Comparison of ENCODE assay signal across 8 cellular contexts in the genomic region with DNA sequence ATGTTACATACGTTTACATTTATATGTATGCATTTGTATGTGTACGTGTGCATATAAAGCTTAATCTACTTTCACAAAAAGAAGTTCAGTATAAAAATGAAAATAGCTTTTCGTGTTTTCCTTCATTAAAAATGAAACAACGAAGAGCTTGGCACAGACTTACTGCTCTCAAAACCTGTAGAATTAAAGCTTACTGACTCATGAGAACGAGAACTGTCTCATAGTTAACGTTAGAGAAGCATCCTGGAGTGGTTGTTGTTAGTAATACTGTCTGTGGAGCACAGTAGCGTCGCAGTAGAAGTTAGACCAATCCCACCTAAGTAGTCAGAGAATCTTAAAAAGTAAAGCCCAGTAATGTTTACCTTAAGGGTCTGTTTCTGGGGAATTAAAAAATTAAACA. TPM values are rescaled to one million over a fixed set of nuclear protein-coding genes. Genes with fewer than 3 reads are reported as not detected.
DNase-seq lines count a peak whose midpoint lies in the region; ATAC-seq and TF ChIP-seq lines count a peak whose summit lies in the region.

No MANE protein-coding gene starts in this region.

- POLR2A ChIA-PET in activated B cell treated with CpG ODN at 0.5 μM for 24 hours (lab: Charles Lee) = interaction anchor here (1.3 to 7.6 kb wide), 3 partner anchors 28 to 69 kb away, joined by 3 to 159 read pairs (median 4); a partner anchor contains a TSS

- WGBS in right cardiac atrium = 5% methylated on average over 8 of the region's 8 CpGs
- 1 to 4% (median 2%) methylated on average over 8 of the region's 8 CpGs for WGBS in spleen, 5 donors

- H3K4me3 Mint-ChIP-seq in activated B cell treated with CpG ODN at 0.5 μM for 24 hours = peak overlapping the region; percentile 95

- H3K4me1 Mint-ChIP-seq in activated B cell treated with CpG ODN at 0.5 μM for 24 hours = peaks cover 75% of the 10 kb centered on the region

- peak overlapping the region; percentile 76 for H3K4me3 ChIP-seq in right cardiac atrium (ENCODE audit: low read length)
- H3K4me3 ChIP-seq in spleen = peak overlapping the region; percentile 42 to 87 (median 64)

- H3K27me3 Mint-ChIP-seq in activated B cell treated with CpG ODN at 0.5 μM for 24 hours = no peaks in the 10 kb centered on the region

- CTCF ChIA-PET in activated B cell treated with CpG ODN at 0.5 μM for 24 hours (lab: Charles Lee) = no interaction called here

- intact Hi-C loops in activated B cell treated with CpG ODN at 0.5 μM for 24 hours (cut with micrococcal nuclease) (loop anchor here (5.0 kb wide), 1 partner anchor 221 kb away; no protein-coding TSS in a partner anchor), right cardiac atrium (cut with DNase I) (loop anchor here in 1 of 4 donors (10.0 kb wide), 1 partner anchor 52 kb away; no protein-coding TSS in a partner anchor), spleen (cut with DNase I; ENCODE audit: low total_unique reads) (loop anchor here (5.0 kb wide), 1 partner anchor 44 kb away; a partner anchor contains a TSS)

- DNase-seq in activated B cell treated with CpG ODN at 0.5 μM for 24 hours = no peak
- DNase-seq in right cardiac atrium = no peak
- DNase-seq in spleen = no peak
- no peak for DNase-seq in effector CD8-positive, alpha-beta T cell (lab: John Stamatoyannopoulos, UW)
- no peak for DNase-seq in NCI-H2107 treated with DMSO at 0.1 percent for 48 hours (lab: John Stamatoyannopoulos, UW; ENCODE audit: unreplicated experiment)

- H3K9me3 ChIP-seq in right cardiac atrium (ENCODE audit: control insufficient read depth, low read length) = no peaks in the 10 kb centered on the region
- no peaks in the 10 kb centered on the region for H3K9me3 ChIP-seq in spleen

- H3K27me3 ChIP-seq in right cardiac atrium (ENCODE audit: control insufficient read depth, insufficient read depth) (no peaks in the 10 kb centered on the region), spleen (replicated peaks in 1 of 7) (no peaks in the 10 kb centered on the region)

- peaks cover 0 to 4% (median 1%) of the 10 kb centered on the region in 6 donors for H3K36me3 ChIP-seq in spleen

- H3K27ac Mint-ChIP-seq in activated B cell treated with CpG ODN at 0.5 μM for 24 hours = peak overlapping the region; percentile 97

- H3K4me1 ChIP-seq in right cardiac atrium (ENCODE audit: control insufficient read depth, insufficient read depth, low read length) (peaks cover 2% of the 10 kb centered on the region), spleen (peaks cover 28 to 85% (median 70%) of the 10 kb centered on the region in 6 donors)

- no peak for TF ChIP-seq POLR2A in spleen (IDR thresholded peaks at IDR 0.05)

- ATAC-seq in GM18519 (IDR thresholded peaks at IDR 0.05; ENCODE audit: low FRiP score, unreplicated experiment) (peak; percentile 11), activated B cell treated with CpG ODN at 0.5 μM for 24 hours (ENCODE audit: low read depth) (no peak), right cardiac atrium (no peak), GM21529 (IDR thresholded peaks at IDR 0.05; ENCODE audit: unreplicated experiment) (no peak)

- H3K27ac ChIP-seq in 22Rv1 (peak overlapping the region; percentile 93), right cardiac atrium (ENCODE audit: low read length) (no peak overlapping the region), spleen (peak overlapping the region; percentile 97 to 100 (median 98))

- H3K9me3 Mint-ChIP-seq in activated B cell treated with CpG ODN at 0.5 μM for 24 hours = no peaks in the 10 kb centered on the region

- TF ChIP-seq CTCF in 22Rv1 (IDR thresholded peaks at IDR 0.05) (no peak), activated B cell treated with CpG ODN at 0.5 μM for 24 hours (IDR thresholded peaks at IDR 0.05) (no peak), spleen (IDR thresholded peaks at IDR 0.05 in 8 of 11, conservative IDR thresholded peaks at IDR 0.05 in 3 of 11) (no peak)

- H3K36me3 Mint-ChIP-seq in activated B cell treated with CpG ODN at 0.5 μM for 24 hours (ENCODE audit: low read depth) = peaks cover 36% of the 10 kb centered on the region

RNA-seq across cellular contexts. Expression of a gene that starts 1.3 kb away (rescaled TPM):
- total RNA-seq in activated B cell treated with CpG ODN at 0.5 μM for 24 hours = 74.7 and 76.4 TPM in 2 replicates
- 10 to 100 TPM; 60.5 to 90.4 (median 75.3) TPM for total RNA-seq in right cardiac atrium
- 68.2 TPM for polyA plus RNA-seq in right cardiac atrium
- 100 to 1,000 TPM in 2 of 7 donors, 10 to 100 TPM in 5; 70.8 to 110 (median 97.6) TPM for total RNA-seq in spleen
- 10 to 100 TPM; 61.6 to 90.4 (median 85.7) TPM for polyA plus RNA-seq in spleen

RNA-seq across cellular contexts. Expression of a gene that starts 46.3 kb away (rescaled TPM):
- total RNA-seq in activated B cell treated with CpG ODN at 0.5 μM for 24 hours (2.8 and 3.3 TPM in 2 replicates), right cardiac atrium (1 to 10 TPM in 2 of 4 donors, under 1 TPM in 2; 0.39 to 1.5 (median 0.84) TPM), spleen (10 to 100 TPM in 1 of 7 donors, 1 to 10 TPM in 6; 1.7 to 10.4 (median 3.7) TPM)
- polyA plus RNA-seq in right cardiac atrium (0.34 TPM), spleen (1 to 10 TPM in 2 of 3 donors, under 1 TPM in 1; 0.65 to 4.4 (median 2.0) TPM)

RNA-seq across cellular contexts. Expression of a gene that starts 46.8 kb away (rescaled TPM):
- total RNA-seq in activated B cell treated with CpG ODN at 0.5 μM for 24 hours (23.5 and 28.1 TPM in 2 replicates), right cardiac atrium (10 to 100 TPM; 12.9 to 17.3 (median 14.9) TPM), spleen (10 to 100 TPM in 6 of 7 donors, 1 to 10 TPM in 1; 7.6 to 25.9 (median 16.6) TPM)
- polyA plus RNA-seq in right cardiac atrium (4.2 TPM), spleen (1 to 10 TPM; 5.8 to 9.9 (median 9.7) TPM)
